Comparison of ENCODE assay signal across 8 cellular contexts in genomic region chr20:37693629-37694626, GRCh38. TPM values are rescaled to one million over a fixed set of nuclear protein-coding genes. Genes with fewer than 3 reads are reported as not detected.
A peak's percentile ranks its signal among the peaks of the same experiment; 100 is the strongest.
DNase-seq lines count a peak whose midpoint lies in the region; ATAC-seq and TF ChIP-seq lines count a peak whose summit lies in the region.

TSS of gene CTNNBL1 (plus strand) at chr20:37694030. CDS start at chr20:37694123, 93 bp downstream.

- peak within 1 kb of the TSS; percentile 91 to 95 for H3K4me3 Mint-ChIP-seq in stimulated activated naive CD8-positive, alpha-beta T cell treated with anti-CD3 and anti-CD28 coated beads, Interleukin-15, amount 100 ng/mL, for 72 hours

- no peak for TF ChIP-seq CTCF in MM.1S (IDR thresholded peaks at IDR 0.05; ENCODE audit: low read length)
- TF ChIP-seq CTCF in neural cell (IDR thresholded peaks at IDR 0.05; ENCODE audit: poor library complexity, severe bottlenecking) = no peak

- no peaks in the 10 kb centered on the region for H3K9me2 ChIP-seq in MM.1S (replicated peaks; ENCODE audit: insufficient read depth, low read length)
- H3K9me2 ChIP-seq in neural cell (ENCODE audit: insufficient read depth, low read length) = no peaks in the 10 kb centered on the region

- H3K9me3 Mint-ChIP-seq in stimulated activated naive CD8-positive, alpha-beta T cell treated with anti-CD3 and anti-CD28 coated beads, Interleukin-15, amount 100 ng/mL, for 72 hours = no peaks in the 10 kb centered on the region

- in situ Hi-C loops in G401 (cut with HindIII; ENCODE audit: low sequenced_read_pairs) = no loop called here
- in situ Hi-C loops in HAP-1 (cut with MboI; ENCODE audit: low sequenced_read_pairs) = no loop called here

- H3K9ac ChIP-seq in MM.1S (ENCODE audit: low read length) (peak within 1 kb of the TSS; percentile 76), neural cell (ENCODE audit: low read length) (peak within 1 kb of the TSS; percentile 68)

- H2AFZ ChIP-seq in MM.1S (ENCODE audit: low read length) (peak within 1 kb of the TSS; percentile 90), neural cell (ENCODE audit: low read depth, low read length) (peak within 1 kb of the TSS; percentile 63)

- H3K79me2 ChIP-seq in MM.1S (ENCODE audit: low read length) = peaks cover 38% of the 10 kb centered on the region
- peaks cover 26% of the 10 kb centered on the region for H3K79me2 ChIP-seq in neural cell (replicated peaks; ENCODE audit: insufficient read depth, low read length)

- H3K27ac Mint-ChIP-seq in stimulated activated naive CD8-positive, alpha-beta T cell treated with anti-CD3 and anti-CD28 coated beads, Interleukin-15, amount 100 ng/mL, for 72 hours = peak within 1 kb of the TSS; percentile 91 to 93

- H3K4me2 ChIP-seq in MM.1S (ENCODE audit: low read depth, low read length) = peak within 1 kb of the TSS; percentile 87
- peak within 1 kb of the TSS; percentile 77 for H3K4me2 ChIP-seq in neural cell (ENCODE audit: low read length)

- peak; percentile 97 for DNase-seq in G401 (ENCODE audit: low spot score)
- peak; percentile 92 to 98 for DNase-seq in HAP-1 (ENCODE audit: low spot score in 2 of 2)
- peak; percentile 98 for DNase-seq in MM.1S
- peak; percentile 87 for DNase-seq in SHP77 treated with DMSO at 0.1 percent for 48 hours (lab: John Stamatoyannopoulos, UW)
- DNase-seq in activated effector memory CD4-positive, alpha-beta T cell treated with Interleukin-2 at 50 U/mL for 16 hours = peak; percentile 94
- DNase-seq in fibroblast of the conjunctiva (ENCODE audit: low read depth) = peak; percentile 94
- peak; percentile 92 to 96 for DNase-seq in stimulated activated naive CD8-positive, alpha-beta T cell treated with anti-CD3 and anti-CD28 coated beads, Interleukin-15, amount 100 ng/mL, for 72 hours

- H4K20me1 ChIP-seq in MM.1S (ENCODE audit: insufficient read depth, low read length) (no peaks in the 10 kb centered on the region), neural cell (ENCODE audit: insufficient read depth) (no peaks in the 10 kb centered on the region)

- no peaks in the 10 kb centered on the region for H3F3A ChIP-seq in MM.1S (ENCODE audit: insufficient read depth, low read length)
- no peaks in the 10 kb centered on the region for H3F3A ChIP-seq in neural cell (ENCODE audit: insufficient read depth, low read length, poor library complexity, severe bottlenecking)

- ATAC-seq in stimulated activated naive CD8-positive, alpha-beta T cell treated with anti-CD3 and anti-CD28 coated beads, Interleukin-15, amount 100 ng/mL, for 72 hours = peak; percentile 96

- no peak within 1 kb of the TSS for H3K27ac ChIP-seq in MM.1S (ENCODE audit: low read length)
- H3K27ac ChIP-seq in neural cell (ENCODE audit: low read length) = no peak within 1 kb of the TSS

- peak within 1 kb of the TSS; percentile 74 for H3K4me3 ChIP-seq in HAP-1
- peak within 1 kb of the TSS; percentile 88 for H3K4me3 ChIP-seq in MM.1S (ENCODE audit: low read length)
- H3K4me3 ChIP-seq in neural cell (ENCODE audit: low read length) = peak within 1 kb of the TSS; percentile 81

- peaks cover 25% of the 10 kb centered on the region for H3K4me1 Mint-ChIP-seq in stimulated activated naive CD8-positive, alpha-beta T cell treated with anti-CD3 and anti-CD28 coated beads, Interleukin-15, amount 100 ng/mL, for 72 hours

- H3K36me3 ChIP-seq in HAP-1 (replicated peaks) = no peaks in the 10 kb centered on the region; the same call in 1 of the 2 replicates
- no peaks in the 10 kb centered on the region for H3K36me3 ChIP-seq in MM.1S (replicated peaks; ENCODE audit: insufficient read depth, low read length)
- no peaks in the 10 kb centered on the region for H3K36me3 ChIP-seq in neural cell (ENCODE audit: insufficient read depth, low read length)

- H3K27me3 ChIP-seq in HAP-1 (ENCODE audit: low read depth) (peaks cover 8% of the 10 kb centered on the region), MM.1S (replicated peaks; ENCODE audit: insufficient read depth, low read length) (peaks cover 11% of the 10 kb centered on the region), neural cell (ENCODE audit: insufficient read depth, low read depth, low read length) (no peaks in the 10 kb centered on the region)

- peaks cover 4% of the 10 kb centered on the region for H3K4me1 ChIP-seq in HAP-1
- H3K4me1 ChIP-seq in MM.1S (ENCODE audit: low read length) = peaks cover 4% of the 10 kb centered on the region; the same call in 1 of the 2 replicates

- no peaks in the 10 kb centered on the region for H3K9me3 ChIP-seq in HAP-1
- no peaks in the 10 kb centered on the region for H3K9me3 ChIP-seq in MM.1S (replicated peaks; ENCODE audit: insufficient read depth, low read length)
- H3K9me3 ChIP-seq in neural cell (ENCODE audit: low read length) = no peaks in the 10 kb centered on the region

- TF ChIP-seq RAD21 in neural cell (conservative IDR thresholded peaks at IDR 0.05) = peak; percentile 67

- TF ChIP-seq EP300 in neural cell (conservative IDR thresholded peaks at IDR 0.05; ENCODE audit: poor library complexity, severe bottlenecking) = peak; percentile 29

- peaks cover 41% of the 10 kb centered on the region for H3K27me3 Mint-ChIP-seq in stimulated activated naive CD8-positive, alpha-beta T cell treated with anti-CD3 and anti-CD28 coated beads, Interleukin-15, amount 100 ng/mL, for 72 hours

TF ChIP-seq in neural cell, 6 proteins besides CTCF, POLR2A, EP300 and RAD21:
- TF ChIP-seq SMC3 (conservative IDR thresholded peaks at IDR 0.05; ENCODE audit: poor library complexity) = peak; percentile 65
- no peak for TF ChIP-seq EZH2 (IDR thresholded peaks at IDR 0.05; ENCODE audit: borderline replicate concordance, insufficient read depth, low read length, poor library complexity, severe bottlenecking)
- TF ChIP-seq POLR2AphosphoS5 (IDR thresholded peaks at IDR 0.05) = peak; percentile 90
- peak; percentile 28 for TF ChIP-seq REST (IDR thresholded peaks at IDR 0.05; ENCODE audit: borderline replicate concordance)
- TF ChIP-seq TAF1 (IDR thresholded peaks at IDR 0.05; ENCODE audit: low read depth) = peak; percentile 67
- TF ChIP-seq MXI1 (conservative IDR thresholded peaks at IDR 0.05; ENCODE audit: poor library complexity, severe bottlenecking) = peak; percentile 88
TF ChIP-seq in neural cell: peak in this region for 5.

RNA-seq across cellular contexts. Expression of gene CTNNBL1, which starts in this region (rescaled TPM):
- total RNA-seq in G401 (2014; rRNA removed; shearing (Covaris generic)) = 81.2 and 119 TPM in 2 replicates
- 31.0 and 32.6 TPM in 2 replicates for polyA plus RNA-seq in neural cell
- polyA minus RNA-seq in neural cell = 35.8 and 44.3 TPM in 2 replicates
